Comparison of ENCODE assay signal across 6 cellular contexts in the genomic region with DNA sequence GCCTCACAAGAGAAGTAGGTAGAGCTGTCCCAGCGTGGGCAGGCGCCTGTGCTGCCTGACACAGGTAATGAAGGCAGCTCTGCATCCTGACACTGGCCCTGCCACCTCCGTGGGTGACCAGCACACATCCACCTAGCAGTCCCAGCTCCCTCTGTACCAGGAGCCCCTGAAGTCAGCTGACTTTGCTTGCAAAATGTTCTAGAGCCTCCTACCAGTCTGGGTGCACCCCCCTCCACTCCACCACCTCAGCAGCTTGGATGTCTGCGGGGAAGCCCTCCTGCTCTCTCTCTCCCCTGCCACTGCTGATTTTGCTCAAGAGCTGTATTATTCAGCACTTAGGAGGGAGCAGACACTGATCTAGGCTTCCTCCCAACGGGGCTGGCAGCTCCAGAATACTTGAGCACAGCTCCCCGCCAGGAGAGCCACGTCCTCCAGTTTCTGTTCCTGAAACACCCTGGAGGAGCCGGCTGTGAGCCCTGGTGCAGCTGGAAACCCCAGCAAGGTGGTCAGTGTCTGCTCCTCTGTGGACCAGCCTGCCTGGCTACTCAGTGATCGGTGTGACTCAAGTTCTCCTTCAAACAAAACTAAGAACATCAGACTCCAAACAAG. TPM values are rescaled to one million over a fixed set of nuclear protein-coding genes. Genes with fewer than 3 reads are reported as not detected.
DNase-seq lines count a peak whose midpoint lies in the region; ATAC-seq, FAIRE-seq and TF ChIP-seq lines count a peak whose summit lies in the region.

No MANE protein-coding gene starts in this region.

- no peaks in the 10 kb centered on the region for H3K9me3 ChIP-seq in cardiac muscle cell (ENCODE audit: low read depth)

- TF ChIP-seq CTCF in cardiac muscle cell (IDR thresholded peaks at IDR 0.05; ENCODE audit: low read depth, low read length) = no peak

- H3K27ac ChIP-seq in cardiac muscle cell (no peak overlapping the region), caudate nucleus (ENCODE audit: low read depth, low read length) (peak overlapping the region; percentile 84)

- no peak for FAIRE-seq in frontal cortex (lab: Jason Lieb, UNC)

- DNase-seq in cardiac muscle cell (ENCODE audit: low read depth in 1 of 2, low spot score in 1 of 2) (peak; percentile 14 to 18), cardiac septum (ENCODE audit: low spot score) (no peak), caudate nucleus (lab: John Stamatoyannopoulos, UW) (peak in 44 of 61 donors; percentile 7 to 87 (median 60)), nucleus accumbens (lab: John Stamatoyannopoulos, UW) (peak in 35 of 56 donors; percentile 5 to 66 (median 36)), frontal cortex (ENCODE audit: low spot score in 2 of 2) (no peak)

- no peaks in the 10 kb centered on the region for H3K36me3 ChIP-seq in cardiac muscle cell

- H3K4me1 ChIP-seq in cardiac muscle cell (ENCODE audit: low read depth) = peaks cover 5% of the 10 kb centered on the region

- ATAC-seq in GM19455 (IDR thresholded peaks at IDR 0.05; ENCODE audit: unreplicated experiment) = no peak

- peak overlapping the region; percentile 69 for H3K4me3 ChIP-seq in cardiac muscle cell

- intact Hi-C loops in cardiac septum (cut with DNase I) = loop anchor here (5.0 kb wide), 2 partner anchors 78 to 133 kb away; partner anchors contain the start of gene ZC3H18

- no peaks in the 10 kb centered on the region for H3K27me3 ChIP-seq in cardiac muscle cell

RNA-seq across cellular contexts. Expression of gene RNF166, which starts 1.0 kb away (rescaled TPM):
- total RNA-seq in cardiac muscle cell (30.0 and 33.5 TPM in 2 replicates), cardiac septum (17.1 TPM), frontal cortex (10.2 TPM)
- 23.2 and 34.2 TPM in 2 replicates for polyA plus RNA-seq in cardiac muscle cell

RNA-seq across cellular contexts. Expression of gene CTU2, which starts 1.1 kb away (rescaled TPM):
- total RNA-seq in cardiac muscle cell (9.3 and 10.8 TPM in 2 replicates), cardiac septum (14.9 TPM), frontal cortex (15.1 TPM)
- 9.2 and 13.8 TPM in 2 replicates for polyA plus RNA-seq in cardiac muscle cell

RNA-seq across cellular contexts. Expression of gene SNAI3, which starts 18.9 kb away (rescaled TPM):
- total RNA-seq in cardiac muscle cell (1.6 and 2.9 TPM in 2 replicates), cardiac septum (0.97 TPM), frontal cortex (not detected)
- polyA plus RNA-seq in cardiac muscle cell = 3.7 and 4.5 TPM in 2 replicates

RNA-seq across cellular contexts. Expression of gene MVD, which starts 42.3 kb away (rescaled TPM):
- 65.0 and 159 TPM in 2 replicates for total RNA-seq in cardiac muscle cell
- 88.4 and 192 TPM in 2 replicates for polyA plus RNA-seq in cardiac muscle cell
- 27.1 TPM for total RNA-seq in cardiac septum
- total RNA-seq in frontal cortex = 66.0 TPM

RNA-seq across cellular contexts. Expression of gene CYBA, which starts 54.3 kb away (rescaled TPM):
- total RNA-seq in cardiac muscle cell (174 and 218 TPM in 2 replicates), cardiac septum (26.8 TPM), frontal cortex (24.9 TPM)
- 233 and 237 TPM in 2 replicates for polyA plus RNA-seq in cardiac muscle cell

Comparison
In these comparisons a context has a peak if more than half of its experiments do, and no peak if none do; other contexts are left out.
1. DNase-seq: peak in cardiac muscle cell (2 of 2), caudate nucleus (44 of 61) and nucleus accumbens (35 of 56); none in cardiac septum (single experiment) and frontal cortex (0 of 2).